ENCODE assay signal across 13 cellular contexts in genomic region chr5:34585601-34586104, GRCh38.
A peak's percentile ranks its signal among the peaks of the same experiment; 100 is the strongest.
DNase-seq lines count a peak whose midpoint lies in the region; ATAC-seq and TF ChIP-seq lines count a peak whose summit lies in the region.
"Had no signal": no experiment of that assay in that cellular context is flagged by ENCODE, and none has a peak within 500 bp of the region (broad histone marks: within the 10 kb centered on the region; RNA-seq: fewer than 3 reads in every experiment).

No MANE protein-coding gene starts in this region.

- intact Hi-C loops in natural killer cell (cut with micrococcal nuclease) (no loop called here), OCI-LY7 (cut with micrococcal nuclease; ENCODE audit: unreplicated experiment) (no loop called here)

- no peak overlapping the region for H3K4me3 Mint-ChIP-seq in natural killer cell treated with Interleukin-12 subunit alpha and Interleukin-12 subunit beta and Interleukin-15 and Interleukin-18, amount 100 ng/mL, for 72 hours
- H3K4me3 Mint-ChIP-seq in natural killer cell, result no peak overlapping the region
- H3K4me3 Mint-ChIP-seq: activated B cell treated with CpG ODN at 0.5 μM for 24 hours had no signal

- no peaks in the 10 kb centered on the region for H3K9me3 ChIP-seq in OCI-LY7 (ENCODE audit: low read length)
- H3K9me3 ChIP-seq: neutrophil had no signal

- H3K4me2 ChIP-seq in OCI-LY7 (ENCODE audit: low read length), result no peak overlapping the region

- POLR2A ChIA-PET in OCI-LY7 (lab: Charles Lee), result no interaction called here

- TF ChIP-seq CTCF in natural killer cell (IDR thresholded peaks at IDR 0.05) (no peak), OCI-LY7 (conservative IDR thresholded peaks at IDR 0.05; ENCODE audit: low read length) (no peak)

- H3K27me3 Mint-ChIP-seq in natural killer cell treated with Interleukin-12 subunit alpha and Interleukin-12 subunit beta and Interleukin-15 and Interleukin-18, amount 100 ng/mL, for 72 hours, result peaks cover 13 to 14% of the 10 kb centered on the region in 2 donors
- H3K27me3 Mint-ChIP-seq in natural killer cell (ENCODE audit: low read depth in 2 of 2), result peaks cover 3 to 11% of the 10 kb centered on the region in 2 donors

- no peaks in the 10 kb centered on the region for H3K4me1 ChIP-seq in OCI-LY7 (ENCODE audit: insufficient read depth, low read length, poor library complexity, severe bottlenecking)

- ATAC-seq in natural killer cell treated with Interleukin-12 subunit alpha and Interleukin-12 subunit beta and Interleukin-15 and Interleukin-18, amount 100 ng/mL, for 72 hours, result no peak
- ATAC-seq in natural killer cell, result no peak
- no peak for ATAC-seq in HG02610 (IDR thresholded peaks at IDR 0.05; ENCODE audit: unreplicated experiment)

- no peak overlapping the region for H2AFZ ChIP-seq in OCI-LY7 (ENCODE audit: low read length)

- no peak overlapping the region for H3K27ac ChIP-seq in OCI-LY7 (ENCODE audit: low read depth, low read length, poor library complexity, severe bottlenecking)
- H3K27ac ChIP-seq: neutrophil had no signal

- BruUV-seq in OCI-LY7 (replicated peaks; lab: Mats Ljungman, UMichigan), result no TSS peak

- no peaks in the 10 kb centered on the region for H3K36me3 Mint-ChIP-seq in natural killer cell treated with Interleukin-12 subunit alpha and Interleukin-12 subunit beta and Interleukin-15 and Interleukin-18, amount 100 ng/mL, for 72 hours
- H3K36me3 Mint-ChIP-seq in natural killer cell, result no peaks in the 10 kb centered on the region

- CTCF ChIA-PET in OCI-LY7 (lab: Charles Lee; ENCODE audit: unreplicated experiment), result no interaction called here

- peak overlapping the region; percentile 34 to 82 for H3K27ac Mint-ChIP-seq in natural killer cell treated with Interleukin-12 subunit alpha and Interleukin-12 subunit beta and Interleukin-15 and Interleukin-18, amount 100 ng/mL, for 72 hours
- H3K27ac Mint-ChIP-seq in natural killer cell, result no peak overlapping the region
- H3K27ac Mint-ChIP-seq: activated B cell treated with CpG ODN at 0.5 μM for 24 hours had no signal

- peaks cover 3% of the 10 kb centered on the region for H3K9me3 Mint-ChIP-seq in natural killer cell treated with Interleukin-12 subunit alpha and Interleukin-12 subunit beta and Interleukin-15 and Interleukin-18, amount 100 ng/mL, for 72 hours
- H3K9me3 Mint-ChIP-seq in natural killer cell, result no peaks in the 10 kb centered on the region
- H3K9me3 Mint-ChIP-seq: activated B cell treated with CpG ODN at 0.5 μM for 24 hours; activated naive CD4-positive, alpha-beta T cell treated with anti-CD3 and anti-CD28 coated beads, Interleukin-2, amount 50 U/mL, for 72 hours had no signal

- no peaks in the 10 kb centered on the region for H4K20me1 ChIP-seq in OCI-LY7 (ENCODE audit: insufficient read depth, low read length)

- H3K4me1 Mint-ChIP-seq in natural killer cell treated with Interleukin-12 subunit alpha and Interleukin-12 subunit beta and Interleukin-15 and Interleukin-18, amount 100 ng/mL, for 72 hours (ENCODE audit: low read depth in 2 of 2), result peaks cover 6 to 32% of the 10 kb centered on the region in 2 donors
- H3K4me1 Mint-ChIP-seq in natural killer cell, result peaks cover 16 to 25% of the 10 kb centered on the region in 2 donors
- H3K4me1 Mint-ChIP-seq: activated B cell treated with CpG ODN at 0.5 μM for 24 hours had no signal

- H3K4me3 ChIP-seq in OCI-LY7 (ENCODE audit: low read depth, low read length, poor library complexity, severe bottlenecking), result no peak overlapping the region

- no peaks in the 10 kb centered on the region for H3K9me2 ChIP-seq in OCI-LY7 (ENCODE audit: insufficient read depth, low read length)

- DNase-seq in natural killer cell treated with Interleukin-12 subunit alpha and Interleukin-12 subunit beta and Interleukin-15 and Interleukin-18, amount 100 ng/mL, for 72 hours (ENCODE audit: low spot score), result no peak
- DNase-seq in natural killer cell, result no peak
- DNase-seq in astrocyte of the hippocampus (ENCODE audit: low read depth, low spot score), result peak; percentile 60
- peak; percentile 49 for DNase-seq in kidney glomerular epithelial cell (lab: John Stamatoyannopoulos, UW)
- DNase-seq in CD1c-positive myeloid dendritic cell (ENCODE audit: extremely low spot score), result no peak
- DNase-seq in GF-D8 (lab: John Stamatoyannopoulos, UW), result no peak
- DNase-seq in OCI-LY7 (ENCODE audit: low spot score), result no peak
- DNase-seq: activated B cell treated with CpG ODN at 0.5 μM for 24 hours, AML-193, foreskin melanocyte had no signal

- no peaks in the 10 kb centered on the region for H3K36me3 ChIP-seq in OCI-LY7 (ENCODE audit: insufficient read depth, low read length)
- H3K36me3 ChIP-seq: neutrophil had no signal

- no peaks in the 10 kb centered on the region for H3K79me2 ChIP-seq in OCI-LY7 (ENCODE audit: insufficient read depth, low read depth, low read length)

Comparison
In these comparisons a context has a peak if more than half of its experiments do, and no peak if none do; other contexts are left out.
1. H3K27ac Mint-ChIP-seq: peak in natural killer cell treated with Interleukin-12 subunit alpha and Interleukin-12 subunit beta and Interleukin-15 and Interleukin-18, amount 100 ng/mL, for 72 hours (2 of 2); none in natural killer cell (0 of 2).
2. DNase-seq: peak in astrocyte of the hippocampus (single experiment) and kidney glomerular epithelial cell (single experiment); none in natural killer cell treated with Interleukin-12 subunit alpha and Interleukin-12 subunit beta and Interleukin-15 and Interleukin-18, amount 100 ng/mL, for 72 hours (single experiment), natural killer cell (single experiment), CD1c-positive myeloid dendritic cell (single experiment), GF-D8 (single experiment) and OCI-LY7 (single experiment).